In the genomic region with DNA sequence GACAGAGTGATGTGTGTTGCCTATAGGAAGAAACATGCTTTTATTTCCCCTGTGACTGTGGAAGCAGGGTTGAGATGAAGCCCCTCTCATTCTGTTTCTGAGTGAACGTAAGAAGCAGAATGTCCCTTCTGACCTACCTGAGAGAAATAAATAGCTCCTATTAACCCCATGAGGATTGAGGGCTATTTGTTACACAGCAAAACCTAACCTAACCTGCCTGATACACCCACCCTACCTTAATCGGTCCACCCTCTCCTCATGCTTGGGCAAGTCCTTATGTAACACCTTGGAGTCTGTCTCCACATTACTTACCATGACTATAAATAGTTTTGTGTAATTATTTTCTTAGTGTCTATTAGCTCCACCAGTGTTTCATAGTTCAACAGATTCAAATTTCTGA, we compare ENCODE assay signal across 37 cellular contexts. TPM values are rescaled to one million over a fixed set of nuclear protein-coding genes. Genes with fewer than 3 reads are reported as not detected.
"Had no signal": no experiment of that assay in that cellular context is flagged by ENCODE, and none has a peak within 500 bp of the region (broad histone marks: within the 10 kb centered on the region; RNA-seq: fewer than 3 reads in every experiment).

No MANE protein-coding gene starts in this region.

- H3K36me3 ChIP-seq: MG63 had no signal

- H3K9me3 ChIP-seq: MG63 had no signal

- H3K27me3 ChIP-seq: MG63 had no signal

- DNase-seq: Karpas-422, Kasumi-1, MG63, MM.1S, MV-4-11, NCI-H1048, NCI-H1092, NCI-H1092 treated with DMSO at 0.1 percent for 48 hours, NCI-H1105, NCI-H1105 treated with DMSO at 0.1 percent for 48 hours, NCI-H1417, NCI-H1417 treated with DMSO at 0.1 percent for 48 hours, NCI-H1436, NCI-H1436 treated with DMSO at 0.1 percent for 48 hours, NCI-H146, NCI-H1694, NCI-H1694 treated with DMSO at 0.1 percent for 48 hours, NCI-H187, NCI-H187 treated with DMSO at 0.1 percent for 48 hours, NCI-H1930, NCI-H2029, NCI-H2029 treated with DMSO at 0.1 percent for 48 hours, NCI-H2081, NCI-H2081 treated with DMSO at 0.1 percent for 48 hours, NCI-H2107, NCI-H2171, NCI-H2171 treated with DMSO at 0.1 percent for 48 hours, NCI-H2227 treated with DMSO at 0.1 percent for 48 hours, NCI-H226, NCI-H345, NCI-H446, NCI-H446 treated with DMSO at 0.1 percent for 48 hours, NCI-H510A, NCI-H510A treated with DMSO at 0.1 percent for 48 hours, NCI-H524 had no signal

- H3K4me3 ChIP-seq: MG63 had no signal

RNA-seq across cellular contexts. Expression of a gene that starts 41.9 kb away (rescaled TPM):
- total RNA-seq: LHCN-M2, MCF 10A had no signal
